ENCODE assay signal across 8 cellular contexts in genomic region chr11:46846510-46846830, GRCh38. TPM values are rescaled to one million over a fixed set of nuclear protein-coding genes. Genes with fewer than 3 reads are reported as not detected.
A peak's percentile ranks its signal among the peaks of the same experiment; 100 is the strongest.
DNase-seq lines count a peak whose midpoint lies in the region; ATAC-seq, FAIRE-seq and TF ChIP-seq lines count a peak whose summit lies in the region.

No MANE protein-coding gene starts in this region.

- peaks cover 27% of the 10 kb centered on the region; the same call in 1 of the 2 replicates for H3K79me2 ChIP-seq in H9 (ENCODE audit: insufficient read depth, low read length)
- peaks cover 44% of the 10 kb centered on the region for H3K79me2 ChIP-seq in keratinocyte (ENCODE audit: control insufficient read depth, insufficient read depth, low read length)

- H2AFZ ChIP-seq in H9 (ENCODE audit: low read length) (no peak overlapping the region), keratinocyte (ENCODE audit: control insufficient read depth, low read length) (peak overlapping the region; percentile 70)

- H3T11ph ChIP-seq in H9 (ENCODE audit: low read length), result no peak overlapping the region

- no peak overlapping the region for H3K4ac ChIP-seq in H9 (ENCODE audit: low read depth, low read length)

- no peak overlapping the region for H2BK5ac ChIP-seq in H9 (ENCODE audit: insufficient read length, low read length)

- H3K18ac ChIP-seq in H9 (ENCODE audit: insufficient read length, low read depth, low read length), result no peak overlapping the region

- dilution Hi-C loops in keratinocyte (cut with MboI; ENCODE audit: extremely low pct_ligation_motif_present, low sequenced_read_pairs), result no loop called here

- H3K4me1 Mint-ChIP-seq in H9 (peaks cover 28 to 40% of the 10 kb centered on the region in 2 experiments), WTC11 (peaks cover 44% of the 10 kb centered on the region)

- no peak overlapping the region for H2BK15ac ChIP-seq in H9 (ENCODE audit: low read depth, low read length)

- H3K9me3 ChIP-seq in H9 (ENCODE audit: control insufficient read depth, low read depth, low read length) (no peaks in the 10 kb centered on the region), keratinocyte (ENCODE audit: control insufficient read depth, low read depth, low read length) (no peaks in the 10 kb centered on the region), tibial nerve (no peaks in the 10 kb centered on the region)

- TF ChIP-seq POLR2A in tibial nerve (IDR thresholded peaks at IDR 0.05), result no peak

- DNase-seq in H9 (no peak), WTC11 (ENCODE audit: low spot score) (no peak), keratinocyte (ENCODE audit: low read depth, low spot score) (no peak), tibial nerve (ENCODE audit: low spot score in 2 of 2) (no peak), MV-4-11 (lab: John Stamatoyannopoulos, UW) (no peak), ureter (ENCODE audit: low spot score) (no peak)

- H3K27me3 Mint-ChIP-seq in H9 (ENCODE audit: low read depth) (peaks cover 7% of the 10 kb centered on the region; the same call in 1 of the 2 replicates), WTC11 (ENCODE audit: low read depth) (peaks cover 24% of the 10 kb centered on the region)

- no peak overlapping the region for H2BK120ac ChIP-seq in H9 (ENCODE audit: low read depth, low read length, poor library complexity, severe bottlenecking)

- TF ChIP-seq EP300 in tibial nerve (IDR thresholded peaks at IDR 0.05), result no peak

- ATAC-seq in WTC11 (no peak), HG03025 (IDR thresholded peaks at IDR 0.05; ENCODE audit: low FRiP score, unreplicated experiment) (no peak)

- H3K14ac ChIP-seq in H9 (ENCODE audit: insufficient read depth, low read length), result no peak overlapping the region

- H3K9ac ChIP-seq in H9 (ENCODE audit: extremely low read depth, insufficient read length, low read length) (peak overlapping the region; percentile 1), keratinocyte (ENCODE audit: control insufficient read depth, extremely low read depth, insufficient read depth, low read length) (peak overlapping the region; percentile 83)

- no CpG with 5 or more reads among the region's 6 CpGs for WGBS in H9 (ENCODE audit: extremely low coverage, insufficient read length, low lambda C conversion rate)
- WGBS in tibial nerve, 2 donors, result 7 to 8% methylated on average over 6 of the region's 6 CpGs

- TF ChIP-seq CTCF in C4-2B (conservative IDR thresholded peaks at IDR 0.05) (no peak), H9 (conservative IDR thresholded peaks at IDR 0.05) (no peak), WTC11 (IDR thresholded peaks at IDR 0.05) (no peak), keratinocyte (optimal IDR thresholded peaks at IDR 0.05 in 1 of 3, IDR thresholded peaks at IDR 0.05 in 1 of 3, conservative IDR thresholded peaks at IDR 0.05 in 1 of 3; ENCODE audit: extremely low read depth in 1 of 3, insufficient read depth in 2 of 3, low read length in 3 of 3) (no peak), tibial nerve (IDR thresholded peaks at IDR 0.05) (no peak)

- peaks cover 0 to 1% of the 10 kb centered on the region in 2 experiments for H3K36me3 ChIP-seq in keratinocyte (ENCODE audit: control insufficient read depth in 2 of 2, extremely low read depth in 1 of 2, insufficient read depth in 2 of 2, low read length in 2 of 2)
- H3K36me3 ChIP-seq in tibial nerve, result peaks cover 0 to 2% (median 0%) of the 10 kb centered on the region in 3 donors

- no peak overlapping the region for H4K91ac ChIP-seq in H9 (ENCODE audit: insufficient read length, low read depth, low read length)

- no peaks in the 10 kb centered on the region for H3K4me1 ChIP-seq in H9 (ENCODE audit: insufficient read depth, low read length)
- peaks cover 13% of the 10 kb centered on the region for H3K4me1 ChIP-seq in keratinocyte (ENCODE audit: control insufficient read depth, extremely low read depth, insufficient read depth, low read length)
- H3K4me1 ChIP-seq in tibial nerve, result peaks cover 0 to 36% (median 13%) of the 10 kb centered on the region in 4 donors

- peak overlapping the region; percentile 89 for H3K27ac ChIP-seq in C4-2B
- no peak overlapping the region for H3K27ac ChIP-seq in H9 (ENCODE audit: insufficient read length, low read depth, low read length)
- peak overlapping the region; percentile 76 for H3K27ac ChIP-seq in keratinocyte (ENCODE audit: control insufficient read depth, insufficient read depth, low read length)
- H3K27ac ChIP-seq in tibial nerve, result peak overlapping the region in 2 of 4 donors; percentile 85 to 88

- POLR2A ChIA-PET in WTC11 (lab: Charles Lee), result interaction anchor here (0.6 to 1.4 kb wide), 2 partner anchors 20 to 188 kb away, joined by 4 to 7 read pairs; no protein-coding TSS in a partner anchor

- peak overlapping the region; percentile 62 to 87 (median 72) for H3K4me3 ChIP-seq in keratinocyte (ENCODE audit: control insufficient read depth in 2 of 3, extremely low read depth in 1 of 3, insufficient read depth in 2 of 3, low read depth in 1 of 3, low read length in 3 of 3)
- H3K4me3 ChIP-seq in tibial nerve, result peak overlapping the region; percentile 58 to 94 (median 88)

- H4K8ac ChIP-seq in H9 (replicated peaks; ENCODE audit: insufficient read length, low read depth, low read length), result no peak overlapping the region

- no peaks in the 10 kb centered on the region for H3K23me2 ChIP-seq in H9 (ENCODE audit: insufficient read length, low read depth, low read length, poor library complexity, severe bottlenecking)

- no peak overlapping the region for H4K5ac ChIP-seq in H9 (ENCODE audit: insufficient read length, low read depth, low read length)

- H3K9me3 Mint-ChIP-seq in H9, result peaks cover 7 to 19% of the 10 kb centered on the region in 2 experiments; a peak in 4 of 5 replicates
- peaks cover 21% of the 10 kb centered on the region for H3K9me3 Mint-ChIP-seq in WTC11

- H3K9me1 ChIP-seq in keratinocyte (ENCODE audit: control insufficient read depth, extremely low read depth, insufficient read depth, low read length), result no peaks in the 10 kb centered on the region

- peak overlapping the region; percentile 91 to 96 for H3K4me3 Mint-ChIP-seq in H9
- H3K4me3 Mint-ChIP-seq in WTC11, result peak overlapping the region; percentile 92

- H3K27me3 ChIP-seq in H9 (ENCODE audit: insufficient read depth, low read length) (no peaks in the 10 kb centered on the region), keratinocyte (ENCODE audit: control insufficient read depth, extremely low read depth, insufficient read depth, low read length) (no peaks in the 10 kb centered on the region), tibial nerve (no peaks in the 10 kb centered on the region)

- H3K27ac Mint-ChIP-seq in H9, result peak overlapping the region in 2 of 3 experiments; percentile 94 to 98; a peak in 5 of 7 replicates
- H3K27ac Mint-ChIP-seq in WTC11, result no peak overlapping the region

- H3K56ac ChIP-seq in H9 (ENCODE audit: insufficient read length, low read depth, low read length), result no peak overlapping the region

- H3K23ac ChIP-seq in H9 (ENCODE audit: insufficient read length, low read depth, low read length), result no peak overlapping the region

- H3K4me2 ChIP-seq in H9 (ENCODE audit: insufficient read depth, insufficient read length, low read length) (peak overlapping the region; percentile 63), keratinocyte (ENCODE audit: control insufficient read depth, extremely low read depth, insufficient read depth, low read depth, low read length) (peak overlapping the region; percentile 86)

- H3K36me3 Mint-ChIP-seq in H9 (ENCODE audit: insufficient read depth in 1 of 3, low read depth in 3 of 3) (peaks cover 11 to 31% (median 27%) of the 10 kb centered on the region in 3 experiments; a peak in 6 of 7 replicates), WTC11 (peaks cover 24% of the 10 kb centered on the region)

- FAIRE-seq in keratinocyte (lab: Jason Lieb, UNC), result no peak

- CTCF ChIA-PET in WTC11 (lab: Charles Lee), result interaction anchor here (1.1 kb wide), 1 partner anchor 509 kb away, joined by 4 read pairs; no protein-coding TSS in a partner anchor

- H3K79me1 ChIP-seq in H9 (ENCODE audit: insufficient read depth, low read depth, low read length, poor library complexity, severe bottlenecking), result no peaks in the 10 kb centered on the region

- H4K20me1 ChIP-seq in H9 (ENCODE audit: control insufficient read depth, insufficient read depth, insufficient read length) (no peaks in the 10 kb centered on the region), keratinocyte (ENCODE audit: control insufficient read depth, extremely low read depth, insufficient read depth, low read length) (no peaks in the 10 kb centered on the region)

- H2AK5ac ChIP-seq in H9 (ENCODE audit: insufficient read length, low read length), result no peak overlapping the region

- no peak overlapping the region for H2BK12ac ChIP-seq in H9 (ENCODE audit: insufficient read length, low read depth, low read length)

- no peak overlapping the region for H2BK20ac ChIP-seq in H9 (ENCODE audit: low read depth, low read length, poor library complexity, severe bottlenecking)

RNA-seq across cellular contexts. Expression of gene CKAP5, which starts 0.4 kb away (rescaled TPM):
- 172 and 190 TPM in 2 replicates for total RNA-seq in H9 (2021)
- 168 to 174 TPM (median 171 TPM) in 3 replicates for total RNA-seq in WTC11 (2021)
- polyA plus RNA-seq in keratinocyte, result 68.3 to 96.4 TPM (median 87.5 TPM) in 3 replicates
- polyA plus RNA-seq in keratinocyte (2011; ENCODE audit: low read depth), result 45.4 TPM
- polyA plus RNA-seq in keratinocyte (2011; cell fraction: cytosol; rRNA removed), result 35.6 and 62.7 TPM in 2 replicates
- 94.5 and 97.0 TPM in 2 replicates for polyA plus RNA-seq in keratinocyte (2011; cell fraction: nucleus; rRNA removed)
- 23.6 and 53.4 TPM in 2 replicates for polyA plus RNA-seq in keratinocyte (2012; ENCODE audit: low replicate concordance)
- polyA minus RNA-seq in keratinocyte, result 54.4 to 201 TPM (median 87.0 TPM) in 3 replicates
- polyA minus RNA-seq in keratinocyte (2011; cell fraction: cytosol; rRNA and poly(A)+ RNA removed), result 47.2 TPM
- 80.5 and 148 TPM in 2 replicates for polyA minus RNA-seq in keratinocyte (2011; cell fraction: nucleus; rRNA and poly(A)+ RNA removed)
- 10 to 100 TPM; 36.9 to 52.7 (median 47.7) TPM for total RNA-seq in tibial nerve
- total RNA-seq in ureter, result 86.4 TPM
